In the genomic region with DNA sequence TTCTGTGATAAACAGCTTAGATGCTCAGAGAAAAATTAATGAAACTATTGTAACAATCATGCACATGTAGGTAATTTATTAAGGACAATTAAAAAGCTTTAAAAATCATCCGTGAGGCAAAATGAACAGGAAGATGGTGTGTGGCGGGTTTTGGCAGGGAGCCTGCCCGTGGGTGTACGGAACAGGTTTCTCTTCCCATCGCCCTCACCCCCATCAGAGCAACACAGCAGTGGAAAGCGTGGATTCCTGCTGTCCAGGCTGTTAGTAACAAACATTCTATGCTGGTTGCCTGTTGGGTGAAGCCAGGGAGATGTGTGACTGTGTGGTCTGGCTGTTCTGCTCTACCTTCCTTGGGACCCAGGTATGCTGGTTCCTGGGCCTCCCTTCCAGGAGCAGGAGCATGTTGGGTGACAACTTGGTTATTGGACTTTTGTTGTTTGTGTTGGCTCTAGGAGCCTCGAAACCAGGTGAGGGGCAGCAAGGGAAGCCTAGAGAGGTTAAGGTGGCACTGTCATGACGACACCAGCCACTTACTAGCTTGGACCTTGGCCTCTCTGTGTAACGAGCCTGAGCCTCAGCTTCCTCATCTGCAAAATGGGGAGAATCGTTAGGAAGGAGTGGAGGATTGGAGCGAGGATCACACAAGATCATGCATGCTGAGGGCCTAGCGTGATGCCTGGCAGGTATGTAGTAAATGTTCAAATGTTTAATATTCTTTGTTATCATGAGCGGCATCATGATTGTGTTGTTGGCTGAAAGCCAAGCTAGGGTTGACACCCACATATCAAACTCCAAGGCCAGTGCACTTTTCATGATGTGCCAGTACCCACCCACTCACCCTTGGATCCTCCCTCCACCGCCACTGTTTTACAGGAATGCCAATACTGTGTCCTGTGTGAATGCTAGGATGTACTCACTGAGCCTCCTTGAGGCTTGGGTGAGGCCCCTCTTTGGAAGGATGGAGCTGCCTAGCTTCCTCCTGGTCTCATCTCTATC, we compare ENCODE assay signal across 19 cellular contexts.
A peak's percentile ranks its signal among the peaks of the same experiment; 100 is the strongest.
DNase-seq lines count a peak whose midpoint lies in the region; ATAC-seq and TF ChIP-seq lines count a peak whose summit lies in the region.
"Had no signal": no experiment of that assay in that cellular context is flagged by ENCODE, and none has a peak within 500 bp of the region (broad histone marks: within the 10 kb centered on the region; RNA-seq: fewer than 3 reads in every experiment).

No MANE protein-coding gene starts in this region.

- POLR2A ChIA-PET in IMR-90 (lab: Charles Lee; ENCODE audit: unreplicated experiment): no interaction called here
- POLR2A ChIA-PET in naive thymus-derived CD4-positive, alpha-beta T cell (lab: Charles Lee): no interaction called here

- DNase-seq in Ammon's horn (ENCODE audit: low spot score) (peak; percentile 36), IMR-90 (no peak), astrocyte of the hippocampus (ENCODE audit: low read depth, low spot score) (peak; percentile 56), omental fat pad (ENCODE audit: low spot score) (no peak), NCI-H446 (lab: John Stamatoyannopoulos, UW) (no peak)
- no peak for DNase-seq in naive thymus-derived CD4-positive, alpha-beta T cell
- DNase-seq in stimulated activated CD4-positive, alpha-beta T cell treated with anti-CD3 and anti-CD28 coated beads, Interleukin-15, amount 100 ng/mL, for 24 hours: no peak
- DNase-seq: activated B cell treated with CpG ODN at 0.5 μM for 24 hours; activated CD8-positive, alpha-beta memory T cell treated with anti-CD3 and anti-CD28 coated beads for 24 hours; Caco-2; foreskin fibroblast; hippocampal formation; mesendoderm; NCI-H226; stimulated activated CD4-positive, alpha-beta T cell treated with anti-CD3 and anti-CD28 coated beads, Interleukin-12 subunit alpha, Interleukin-12 subunit beta, amount 100 ng/mL, for 4 hours had no signal

- no peak overlapping the region for H2BK15ac ChIP-seq in IMR-90 (ENCODE audit: low read depth, low read length)

- no peak overlapping the region for H3K4ac ChIP-seq in IMR-90 (ENCODE audit: low read depth, low read length)

- intact Hi-C loops in IMR-90 (cut with micrococcal nuclease): no loop called here
- intact Hi-C loops in naive thymus-derived CD4-positive, alpha-beta T cell (cut with micrococcal nuclease): loop anchor here in 1 of 2 donors (10.0 kb wide), 1 partner anchor 156 kb away; no protein-coding TSS in a partner anchor

- H3K18ac ChIP-seq in IMR-90 (ENCODE audit: low read depth, low read length): no peak overlapping the region

- H3K9me3 Mint-ChIP-seq in naive thymus-derived CD4-positive, alpha-beta T cell: no peaks in the 10 kb centered on the region
- H3K9me3 Mint-ChIP-seq: activated B cell treated with CpG ODN at 0.5 μM for 24 hours had no signal

- H3K4me2 ChIP-seq in IMR-90 (ENCODE audit: low read depth, low read length): no peak overlapping the region

- no peak overlapping the region for H4K8ac ChIP-seq in IMR-90 (ENCODE audit: low read depth in 2 of 2, low read length in 2 of 2)

- peak overlapping the region; percentile 16; the same call in 1 of the 2 replicates for H2AK5ac ChIP-seq in IMR-90 (ENCODE audit: low read depth, low read length)

- H3K36me3 ChIP-seq in IMR-90 (ENCODE audit: control insufficient read depth, insufficient read depth, low read length): no peaks in the 10 kb centered on the region
- no peaks in the 10 kb centered on the region for H3K36me3 ChIP-seq in naive thymus-derived CD4-positive, alpha-beta T cell (ENCODE audit: control insufficient read depth in 2 of 3, insufficient read depth in 3 of 3, low read length in 3 of 3)
- H3K36me3 ChIP-seq: cardiac muscle cell had no signal

- peaks cover 33 to 84% (median 67%) of the 10 kb centered on the region in 7 donors for H3K4me1 Mint-ChIP-seq in naive thymus-derived CD4-positive, alpha-beta T cell

- H3K4me3 Mint-ChIP-seq in naive thymus-derived CD4-positive, alpha-beta T cell: no peak overlapping the region

- in situ Hi-C loops in IMR-90 (cut with MboI; ENCODE audit: low sequenced_read_pairs): no loop called here

- H4K20me1 ChIP-seq in IMR-90 (ENCODE audit: insufficient read depth, low read length): no peaks in the 10 kb centered on the region

- H3K23ac ChIP-seq in IMR-90 (ENCODE audit: low read depth, low read length): no peak overlapping the region

- H3K9ac ChIP-seq in IMR-90 (ENCODE audit: low read depth, low read length): no peak overlapping the region

- H3K36me3 Mint-ChIP-seq in naive thymus-derived CD4-positive, alpha-beta T cell: peaks cover 0 to 13% (median 0%) of the 10 kb centered on the region in 5 donors

- H3K4me3 ChIP-seq in IMR-90 (ENCODE audit: insufficient read depth, low read depth, low read length): no peak overlapping the region
- no peak overlapping the region for H3K4me3 ChIP-seq in naive thymus-derived CD4-positive, alpha-beta T cell (ENCODE audit: low read length)
- H3K4me3 ChIP-seq: cardiac muscle cell, SK-N-MC had no signal

- no peak for TF ChIP-seq POLR2A in IMR-90 (IDR thresholded peaks at IDR 0.05; ENCODE audit: low read depth, low read length)

- no peaks in the 10 kb centered on the region for H3K9me3 ChIP-seq in IMR-90 (ENCODE audit: control insufficient read depth, insufficient read depth, low read length)
- H3K9me3 ChIP-seq in naive thymus-derived CD4-positive, alpha-beta T cell (ENCODE audit: control insufficient read depth in 2 of 3, low read length in 3 of 3): no peaks in the 10 kb centered on the region
- H3K9me3 ChIP-seq: Caco-2 had no signal

- CTCF ChIA-PET in IMR-90 (lab: Yijun Ruan, JAX): no interaction called here
- CTCF ChIA-PET in naive thymus-derived CD4-positive, alpha-beta T cell (lab: Charles Lee): interaction anchor here (0.7 kb wide), 1 partner anchor 32 kb away, joined by 3 read pairs; no protein-coding TSS in a partner anchor

- H2AFZ ChIP-seq in IMR-90 (replicated peaks; ENCODE audit: low read length, poor library complexity): no peak overlapping the region

- H4K91ac ChIP-seq in IMR-90 (ENCODE audit: insufficient read depth, low read depth, low read length): no peak overlapping the region

- peak overlapping the region; percentile 53 for H2AK9ac ChIP-seq in IMR-90 (replicated peaks; ENCODE audit: low read depth, low read length, poor library complexity)

- H2BK5ac ChIP-seq in IMR-90 (ENCODE audit: low read depth, low read length, poor library complexity, severe bottlenecking): no peak overlapping the region

- TF ChIP-seq CTCF in IMR-90 (conservative IDR thresholded peaks at IDR 0.05; ENCODE audit: low read depth, low read length) (no peak), omental fat pad (IDR thresholded peaks at IDR 0.05) (no peak)

- no peak overlapping the region for H4K5ac ChIP-seq in IMR-90 (ENCODE audit: low read depth, low read length)

- ATAC-seq in IMR-90 (ENCODE audit: low read depth) (no peak), HG02870 (IDR thresholded peaks at IDR 0.05; ENCODE audit: unreplicated experiment) (no peak), omental fat pad (ENCODE audit: low FRiP score) (no peak)
- no peak for ATAC-seq in naive thymus-derived CD4-positive, alpha-beta T cell

- H3K27ac Mint-ChIP-seq in naive thymus-derived CD4-positive, alpha-beta T cell: peak overlapping the region in 5 of 9 donors; percentile 0 to 81 (median 54)

- no peaks in the 10 kb centered on the region for H3K27me3 Mint-ChIP-seq in naive thymus-derived CD4-positive, alpha-beta T cell
- H3K27me3 Mint-ChIP-seq: activated B cell treated with CpG ODN at 0.5 μM for 24 hours had no signal

- H3K4me1 ChIP-seq in IMR-90 (ENCODE audit: control insufficient read depth, insufficient read depth, low read length): peaks cover 10% of the 10 kb centered on the region
- H3K4me1 ChIP-seq in naive thymus-derived CD4-positive, alpha-beta T cell (ENCODE audit: control insufficient read depth in 2 of 2, insufficient read depth in 2 of 2, low read length in 2 of 2): peaks cover 14 to 18% of the 10 kb centered on the region in 2 donors

- TF ChIP-seq RAD21 in IMR-90 (IDR thresholded peaks at IDR 0.05; ENCODE audit: low read length): no peak

- H3K56ac ChIP-seq in IMR-90 (ENCODE audit: extremely low read depth, insufficient read depth, low read length): no peak overlapping the region

- H3K9me1 ChIP-seq in IMR-90 (ENCODE audit: insufficient read depth, low read length): peaks cover 16% of the 10 kb centered on the region

- dilution Hi-C loops in IMR-90 (cut with HindIII; ENCODE audit: low sequenced_read_pairs, unreplicated experiment): no loop called here

- no peak overlapping the region for H2BK120ac ChIP-seq in IMR-90 (ENCODE audit: low read depth, low read length)

- BruUV-seq in IMR-90 (replicated peaks; lab: Mats Ljungman, UMichigan): no TSS peak

- H3K27ac ChIP-seq in IMR-90 (ENCODE audit: insufficient read depth, low read length): no peak overlapping the region
- no peak overlapping the region for H3K27ac ChIP-seq in naive thymus-derived CD4-positive, alpha-beta T cell (ENCODE audit: low read depth, low read length)
- H3K27ac ChIP-seq: cardiac muscle cell, epithelial cell of prostate, SK-N-MC had no signal

- H3K27me3 ChIP-seq in IMR-90 (ENCODE audit: control insufficient read depth, insufficient read depth, low read length): no peaks in the 10 kb centered on the region
- H3K27me3 ChIP-seq in naive thymus-derived CD4-positive, alpha-beta T cell (ENCODE audit: control insufficient read depth in 2 of 2, insufficient read depth in 2 of 2, low read length in 2 of 2): no peaks in the 10 kb centered on the region
- H3K27me3 ChIP-seq: cardiac muscle cell had no signal

- peaks cover 10 to 25% of the 10 kb centered on the region in 2 experiments; a peak in 3 of 4 replicates for H3K79me1 ChIP-seq in IMR-90 (ENCODE audit: low read depth in 1 of 2, low read length in 2 of 2)

- no peak overlapping the region for H2BK20ac ChIP-seq in IMR-90 (ENCODE audit: low read depth, low read length)

- 80% methylated on average over 1 of the region's 14 CpGs; no CpG with 5 or more reads in 1 of the 2 experiments for WGBS in IMR-90 (ENCODE audit: extremely low coverage in 2 of 2, insufficient read length in 1 of 2), 2 experiments

- no peak overlapping the region for H3K14ac ChIP-seq in IMR-90 (replicated peaks; ENCODE audit: low read depth, low read length)

TF ChIP-seq in IMR-90, 13 proteins besides CTCF, POLR2A, EP300 and RAD21:
- no peak for TF ChIP-seq CEBPB (IDR thresholded peaks at IDR 0.05; ENCODE audit: low read depth, low read length)
- TF ChIP-seq NFE2L2 (IDR thresholded peaks at IDR 0.05; ENCODE audit: low read depth, low read length): no peak
- no peak for TF ChIP-seq MAFK (IDR thresholded peaks at IDR 0.05; ENCODE audit: low read depth, low read length)

Comparison
In these comparisons a context has a peak if more than half of its experiments do, and no peak if none do; other contexts are left out.
1. DNase-seq: peak in Ammon's horn (single experiment) and astrocyte of the hippocampus (single experiment); none in IMR-90 (single experiment), naive thymus-derived CD4-positive, alpha-beta T cell (0 of 9), stimulated activated CD4-positive, alpha-beta T cell treated with anti-CD3 and anti-CD28 coated beads, Interleukin-15, amount 100 ng/mL, for 24 hours (single experiment), omental fat pad (single experiment) and NCI-H446 (0 of 2).